8 cellular contexts compared by ENCODE assay signal in the genomic region with DNA sequence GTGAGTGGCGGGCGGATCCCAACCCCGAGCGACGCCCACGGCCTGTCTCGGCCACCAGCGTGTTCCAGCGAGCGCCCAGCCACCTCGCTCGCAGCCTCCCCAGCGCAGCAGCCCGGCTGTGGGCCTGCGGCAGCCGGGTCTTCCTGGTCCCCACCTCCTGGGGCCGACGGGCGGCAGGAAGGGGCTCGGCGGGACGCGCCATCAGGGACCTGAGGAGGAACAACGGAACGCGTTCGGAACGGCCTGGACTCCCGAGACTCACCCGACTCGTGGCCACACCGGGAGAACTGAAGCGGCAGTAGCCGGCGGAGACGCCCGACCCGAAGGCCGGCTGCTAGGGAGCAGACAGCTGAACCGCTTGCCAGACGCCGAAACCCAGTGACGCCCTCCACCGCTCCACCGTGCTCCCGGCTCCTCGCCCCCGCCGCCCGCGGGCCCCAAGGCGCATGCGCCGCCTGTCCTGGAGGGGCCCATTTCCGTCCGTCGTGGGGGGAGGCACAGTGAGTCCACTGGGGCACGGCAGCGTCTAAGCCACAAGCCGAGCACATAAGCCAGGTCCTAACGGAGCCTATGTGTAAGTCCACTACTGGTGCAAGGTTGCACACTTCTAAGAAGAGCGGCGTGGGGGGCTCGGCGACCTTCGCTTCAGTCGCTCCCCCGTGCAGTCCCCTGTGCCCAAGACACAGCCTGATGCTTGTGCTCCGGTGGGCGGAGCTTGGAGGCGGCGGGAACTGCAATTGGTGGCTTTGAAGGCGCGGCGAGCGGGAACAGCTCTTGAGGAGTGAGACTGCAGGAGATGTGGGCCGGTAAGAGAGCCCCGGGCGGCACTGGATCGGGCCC. TPM values are rescaled to one million over a fixed set of nuclear protein-coding genes. Genes with fewer than 3 reads are reported as not detected.
DNase-seq lines count a peak whose midpoint lies in the region; ATAC-seq and TF ChIP-seq lines count a peak whose summit lies in the region.

A gene with protein sequence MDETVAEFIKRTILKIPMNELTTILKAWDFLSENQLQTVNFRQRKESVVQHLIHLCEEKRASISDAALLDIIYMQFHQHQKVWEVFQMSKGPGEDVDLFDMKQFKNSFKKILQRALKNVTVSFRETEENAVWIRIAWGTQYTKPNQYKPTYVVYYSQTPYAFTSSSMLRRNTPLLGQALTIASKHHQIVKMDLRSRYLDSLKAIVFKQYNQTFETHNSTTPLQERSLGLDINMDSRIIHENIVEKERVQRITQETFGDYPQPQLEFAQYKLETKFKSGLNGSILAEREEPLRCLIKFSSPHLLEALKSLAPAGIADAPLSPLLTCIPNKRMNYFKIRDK (plus strand): TSS at position 743 of the 840 bp plus-strand sequence. CDS start 4,726 bp downstream, outside the sequence.
A gene (minus strand): TSS at position 414 of the 840 bp plus-strand sequence. CDS start 9,491 bp downstream, outside the sequence.

- H3K4me3 ChIP-seq in KMS-11 (IDR thresholded peaks at IDR 0.05; ENCODE audit: insufficient read depth, low read depth, low read length) = no peak within 1 kb of the TSS
- H3K4me3 ChIP-seq in Panc1 (ENCODE audit: low read depth in 2 of 2, low read length in 2 of 2) = peak within 1 kb of the TSS; percentile 84 to 88
- peak within 1 kb of the TSS; percentile 65 to 97 for H3K4me3 ChIP-seq in esophagus (ENCODE audit: low read depth in 1 of 2, low read length in 2 of 2)
- peak within 1 kb of the TSS; percentile 65 for H3K4me3 ChIP-seq in mucosa of stomach (ENCODE audit: low read length)

- intact Hi-C loops in Panc1 (cut with micrococcal nuclease; ENCODE audit: unreplicated experiment) = loop anchor here (10.0 kb wide), 1 partner anchor 728 kb away; no protein-coding TSS in a partner anchor

- no peak for TF ChIP-seq CTCF in KMS-11 (conservative IDR thresholded peaks at IDR 0.05; ENCODE audit: low read depth, low read length)
- TF ChIP-seq CTCF in Panc1 (IDR thresholded peaks at IDR 0.05) = no peak

- ATAC-seq in GM21786 (IDR thresholded peaks at IDR 0.05; ENCODE audit: unreplicated experiment) (peak; percentile 82), Panc1 (peak; percentile 96)
- peak; percentile 90 to 91 for ATAC-seq in activated T-cell treated with anti-CD3 and anti-CD28 coated beads, Interleukin-2, amount 50 U/mL, for 4 hours

- CTCF ChIA-PET in Panc1 (lab: Charles Lee) = no interaction called here

- H3K27me3 Mint-ChIP-seq in activated T-cell treated with anti-CD3 and anti-CD28 coated beads, Interleukin-2, amount 50 U/mL, for 4 hours (ENCODE audit: low read depth) = no peaks in the 10 kb centered on the region

- H3K27ac ChIP-seq in KMS-11 (peak within 1 kb of the TSS; percentile 95), Panc1 (ENCODE audit: low read length) (peak within 1 kb of the TSS; percentile 88), esophagus (ENCODE audit: low read depth in 2 of 2, low read length in 1 of 2) (peak within 1 kb of the TSS; percentile 97 to 99)

- in situ Hi-C loops in Panc1 (cut with HindIII; ENCODE audit: low pct_unique_long_range_greater_than_20kb, low sequenced_read_pairs) = no loop called here

- H3K4me1 ChIP-seq in KMS-11 (ENCODE audit: low read depth, poor library complexity, severe bottlenecking) (peaks cover 31% of the 10 kb centered on the region), Panc1 (ENCODE audit: control insufficient read depth, insufficient read depth, low read length) (peaks cover 8% of the 10 kb centered on the region), esophagus (ENCODE audit: control insufficient read depth in 2 of 2, insufficient read depth in 2 of 2, low read length in 1 of 2) (peaks cover 2 to 6% of the 10 kb centered on the region in 2 donors), mucosa of stomach (ENCODE audit: control insufficient read depth, insufficient read depth, low read length) (peaks cover 4% of the 10 kb centered on the region)

- peak within 1 kb of the TSS; percentile 91 for H3K9ac ChIP-seq in KMS-11
- H3K9ac ChIP-seq in mucosa of stomach (ENCODE audit: low read length) = peak within 1 kb of the TSS; percentile 84

- POLR2A ChIA-PET in Panc1 (lab: Charles Lee) = no interaction called here

- peak within 1 kb of the TSS; percentile 84 for H2AFZ ChIP-seq in KMS-11 (ENCODE audit: low read depth)

- peaks cover 11% of the 10 kb centered on the region for H3K36me3 Mint-ChIP-seq in activated T-cell treated with anti-CD3 and anti-CD28 coated beads, Interleukin-2, amount 50 U/mL, for 4 hours (ENCODE audit: insufficient read depth)

- peak within 1 kb of the TSS; percentile 94 for H3K4me3 Mint-ChIP-seq in activated T-cell treated with anti-CD3 and anti-CD28 coated beads, Interleukin-2, amount 50 U/mL, for 4 hours

- H3K27me3 ChIP-seq in KMS-11 (ENCODE audit: insufficient read depth, low read depth) (no peaks in the 10 kb centered on the region), Panc1 (ENCODE audit: control insufficient read depth, insufficient read depth, low read length) (no peaks in the 10 kb centered on the region), esophagus (ENCODE audit: control insufficient read depth in 1 of 2, insufficient read depth in 2 of 2, low read length in 2 of 2) (no peaks in the 10 kb centered on the region), mucosa of stomach (ENCODE audit: control insufficient read depth, insufficient read depth, low read length) (no peaks in the 10 kb centered on the region)

- peak within 1 kb of the TSS; percentile 81 for H3K4me2 ChIP-seq in KMS-11

- H3K4me1 Mint-ChIP-seq in activated T-cell treated with anti-CD3 and anti-CD28 coated beads, Interleukin-2, amount 50 U/mL, for 4 hours (ENCODE audit: low read depth) = peaks cover 44% of the 10 kb centered on the region

- DNase-seq in DMS79 (lab: John Stamatoyannopoulos, UW) = peak; percentile 77
- peak; percentile 91 for DNase-seq in Panc1 (ENCODE audit: low read depth, low spot score)
- peak; percentile 95 for DNase-seq in activated T-cell treated with anti-CD3 and anti-CD28 coated beads, Interleukin-2, amount 50 U/mL, for 4 hours
- peak; percentile 97 for DNase-seq in stimulated activated CD8-positive, alpha-beta memory T cell treated with anti-CD3 and anti-CD28 coated beads, Interleukin-4, amount 100 ng/mL, for 48 hours

- H3K9me3 Mint-ChIP-seq in activated T-cell treated with anti-CD3 and anti-CD28 coated beads, Interleukin-2, amount 50 U/mL, for 4 hours = no peaks in the 10 kb centered on the region

- peaks cover 91% of the 10 kb centered on the region for H3K79me2 ChIP-seq in KMS-11 (ENCODE audit: insufficient read depth, low read depth)

- 1% methylated on average over 73 to 80 of the region's 80 CpGs for whole genome bisulfite sequencing in esophagus, 2 donors

- peaks cover 8% of the 10 kb centered on the region; the same call in 1 of the 2 replicates for H4K20me1 ChIP-seq in KMS-11 (ENCODE audit: insufficient read depth)

- H3K36me3 ChIP-seq in KMS-11 (ENCODE audit: insufficient read depth) = no peaks in the 10 kb centered on the region; the same call in 1 of the 2 replicates
- H3K36me3 ChIP-seq in Panc1 (ENCODE audit: control insufficient read depth, insufficient read depth, low read length) = peaks cover 8% of the 10 kb centered on the region; the same call in 1 of the 2 replicates
- H3K36me3 ChIP-seq in esophagus (ENCODE audit: control insufficient read depth in 2 of 2, insufficient read depth in 2 of 2, low read length in 1 of 2) = no peaks in the 10 kb centered on the region
- no peaks in the 10 kb centered on the region for H3K36me3 ChIP-seq in mucosa of stomach (ENCODE audit: control insufficient read depth, insufficient read depth, low read length)

- no peaks in the 10 kb centered on the region for H3K9me3 ChIP-seq in Panc1 (ENCODE audit: control insufficient read depth, insufficient read depth, low read depth, low read length)
- no peaks in the 10 kb centered on the region for H3K9me3 ChIP-seq in esophagus (ENCODE audit: control insufficient read depth in 2 of 2, insufficient read depth in 1 of 2, low read depth in 1 of 2, low read length in 1 of 2)
- no peaks in the 10 kb centered on the region for H3K9me3 ChIP-seq in mucosa of stomach (ENCODE audit: control insufficient read depth, low read length)

- no TSS peak for BruUV-seq in Panc1 (replicated peaks; lab: Mats Ljungman, UMichigan)

RNA-seq across cellular contexts. Expression of the first gene that starts in this region (rescaled TPM):
- 56.6 TPM for total RNA-seq in Panc1 (2021; ENCODE audit: unreplicated experiment)
- 22.7 TPM for polyA plus RNA-seq in Panc1 (2012; ENCODE audit: insufficient read length)
- 10 to 100 TPM; 36.0 to 43.4 (median 42.4) TPM for total RNA-seq in activated T-cell treated with anti-CD3 and anti-CD28 coated beads, Interleukin-2, amount 50 U/mL, for 4 hours
- polyA plus RNA-seq in esophagus = 1 to 10 TPM; 3.6 to 9.1 TPM

RNA-seq across cellular contexts. Expression of the second gene that starts in this region (rescaled TPM):
- 82.0 TPM for total RNA-seq in Panc1 (2021; ENCODE audit: unreplicated experiment)
- 60.1 TPM for polyA plus RNA-seq in Panc1 (2012; ENCODE audit: insufficient read length)
- total RNA-seq in activated T-cell treated with anti-CD3 and anti-CD28 coated beads, Interleukin-2, amount 50 U/mL, for 4 hours = 100 to 1,000 TPM; 106 to 112 (median 109) TPM
- polyA plus RNA-seq in esophagus = 10 to 100 TPM; 29.9 to 69.7 TPM
